Comparison of ENCODE assay signal across 1 cellular context in genomic region chr17:40020146-40020545, GRCh38.
TF ChIP-seq lines count a peak whose summit lies in the region.

No MANE protein-coding gene starts in this region.

TF ChIP-seq in IMR-90, 13 proteins besides CTCF, POLR2A, EP300 and RAD21:
- no peak for TF ChIP-seq CHD1 (IDR thresholded peaks at IDR 0.05; ENCODE audit: low read depth, low read length)
- TF ChIP-seq RFX5 (IDR thresholded peaks at IDR 0.05; ENCODE audit: low read depth, low read length), result no peak
- TF ChIP-seq CEBPB (IDR thresholded peaks at IDR 0.05; ENCODE audit: low read depth, low read length), result no peak
- TF ChIP-seq, protein P1, sequence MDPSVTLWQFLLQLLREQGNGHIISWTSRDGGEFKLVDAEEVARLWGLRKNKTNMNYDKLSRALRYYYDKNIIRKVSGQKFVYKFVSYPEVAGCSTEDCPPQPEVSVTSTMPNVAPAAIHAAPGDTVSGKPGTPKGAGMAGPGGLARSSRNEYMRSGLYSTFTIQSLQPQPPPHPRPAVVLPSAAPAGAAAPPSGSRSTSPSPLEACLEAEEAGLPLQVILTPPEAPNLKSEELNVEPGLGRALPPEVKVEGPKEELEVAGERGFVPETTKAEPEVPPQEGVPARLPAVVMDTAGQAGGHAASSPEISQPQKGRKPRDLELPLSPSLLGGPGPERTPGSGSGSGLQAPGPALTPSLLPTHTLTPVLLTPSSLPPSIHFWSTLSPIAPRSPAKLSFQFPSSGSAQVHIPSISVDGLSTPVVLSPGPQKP (IDR thresholded peaks at IDR 0.05; ENCODE audit: borderline replicate concordance, low read depth, low read length), result no peak
- TF ChIP-seq USF2 (IDR thresholded peaks at IDR 0.05; ENCODE audit: low read depth, low read length), result no peak
- no peak for TF ChIP-seq MXI1 (IDR thresholded peaks at IDR 0.05; ENCODE audit: borderline replicate concordance, low read depth, low read length)
- TF ChIP-seq FOS (IDR thresholded peaks at IDR 0.05; ENCODE audit: low read depth, low read length), result no peak
- TF ChIP-seq NFE2L2 (IDR thresholded peaks at IDR 0.05; ENCODE audit: low read depth, low read length), result no peak
- TF ChIP-seq BHLHE40 (IDR thresholded peaks at IDR 0.05; ENCODE audit: low read depth, low read length), result no peak
- no peak for TF ChIP-seq SMC3 (IDR thresholded peaks at IDR 0.05; ENCODE audit: low read depth, low read length)
- TF ChIP-seq MAFK (IDR thresholded peaks at IDR 0.05; ENCODE audit: low read depth, low read length), result no peak
- no peak for TF ChIP-seq RCOR1 (IDR thresholded peaks at IDR 0.05; ENCODE audit: insufficient replicate concordance, low read length)
- no peak for TF ChIP-seq MAZ (IDR thresholded peaks at IDR 0.05; ENCODE audit: borderline replicate concordance, low read depth, low read length)
TF ChIP-seq in IMR-90: peak in this region for 0.
